In genomic region chr21:39602076-39602689, GRCh38 we compare ENCODE assay signal across 26 cellular contexts. TPM values are rescaled to one million over a fixed set of nuclear protein-coding genes. Genes with fewer than 3 reads are reported as not detected.
"Had no signal": no experiment of that assay in that cellular context is flagged by ENCODE, and none has a peak within 500 bp of the region (broad histone marks: within the 10 kb centered on the region; RNA-seq: fewer than 3 reads in every experiment).

No MANE protein-coding gene starts in this region.

- H3K27ac ChIP-seq: epithelial cell of prostate, pancreas, prostate gland, spleen, testis, transverse colon, WERI-Rb-1 had no signal

- H3K36me3 ChIP-seq: pancreas, prostate gland, spleen, transverse colon, WERI-Rb-1 had no signal

- H3K4me1 ChIP-seq: pancreas, prostate gland, spleen, testis, transverse colon had no signal

- DNase-seq: activated CD4-positive, alpha-beta memory T cell treated with anti-CD3 and anti-CD28 coated beads for 36 hours; activated CD4-positive, alpha-beta T cell treated with anti-CD3 and anti-CD28 coated beads, Interleukin-2, amount 10 ng/mL, durations not matched to agents 24 days and 14 days; activated CD4-positive, CD25-positive, alpha-beta regulatory T cell treated with anti-CD3 and anti-CD28 coated beads, Interleukin-2, amount 50 U/mL, for 72 hours; activated gamma-delta T cell treated with Interleukin-2 at 50 U/mL for 16 hours; activated naive CD4-positive, alpha-beta T cell treated with anti-CD3 and anti-CD28 coated beads, Interleukin-2, amount 50 U/mL, for 16 hours; activated T-cell treated with anti-CD3 and anti-CD28 coated beads, Interleukin-2, amount 50 U/mL, for 4 hours; amniotic stem cell; dermis blood vessel endothelial cell; effector CD4-positive, alpha-beta T cell; islet precursor cell; left ventricle myocardium superior; naive B cell; pancreas; retina; spleen; stimulated activated naive CD8-positive, alpha-beta T cell treated with anti-CD3 and anti-CD28 coated beads, Interleukin-15, Interleukin-2, amounts not matched to agents 100 U/mL and 50 U/mL, for 24 hours; T-helper 9 cell; testis; transverse colon; WERI-Rb-1 had no signal

- H3K27me3 ChIP-seq: pancreas, testis, transverse colon had no signal

- H3K9me3 ChIP-seq: pancreas, prostate gland, spleen, testis, transverse colon had no signal

- FAIRE-seq: endometrium, frontal cortex, pancreas had no signal

- ATAC-seq: activated T-cell treated with anti-CD3 and anti-CD28 coated beads, Interleukin-2, amount 50 U/mL, for 4 hours; activated T-helper 17 cell treated with anti-CD3 and anti-CD28 coated beads, Interleukin-2, amount 50 U/mL, for 72 hours; pancreas; stimulated activated naive CD8-positive, alpha-beta T cell treated with anti-CD3 and anti-CD28 coated beads, Interleukin-15, Interleukin-2, amounts not matched to agents 100 U/mL and 50 U/mL, for 24 hours had no signal

- H3K4me3 ChIP-seq: pancreas, prostate gland, spleen, testis, transverse colon had no signal

RNA-seq across cellular contexts. Expression of gene B3GALT5, which starts 10.6 kb away (rescaled TPM):
- total RNA-seq: activated CD4-positive, alpha-beta memory T cell treated with anti-CD3 and anti-CD28 coated beads for 36 hours; activated CD4-positive, alpha-beta T cell treated with anti-CD3 and anti-CD28 coated beads, Interleukin-2, amount 10 ng/mL, durations not matched to agents 24 days and 14 days; lung microvascular endothelial cell had no signal
